Comparison of ENCODE assay signal across 2 cellular contexts in the genomic region with DNA sequence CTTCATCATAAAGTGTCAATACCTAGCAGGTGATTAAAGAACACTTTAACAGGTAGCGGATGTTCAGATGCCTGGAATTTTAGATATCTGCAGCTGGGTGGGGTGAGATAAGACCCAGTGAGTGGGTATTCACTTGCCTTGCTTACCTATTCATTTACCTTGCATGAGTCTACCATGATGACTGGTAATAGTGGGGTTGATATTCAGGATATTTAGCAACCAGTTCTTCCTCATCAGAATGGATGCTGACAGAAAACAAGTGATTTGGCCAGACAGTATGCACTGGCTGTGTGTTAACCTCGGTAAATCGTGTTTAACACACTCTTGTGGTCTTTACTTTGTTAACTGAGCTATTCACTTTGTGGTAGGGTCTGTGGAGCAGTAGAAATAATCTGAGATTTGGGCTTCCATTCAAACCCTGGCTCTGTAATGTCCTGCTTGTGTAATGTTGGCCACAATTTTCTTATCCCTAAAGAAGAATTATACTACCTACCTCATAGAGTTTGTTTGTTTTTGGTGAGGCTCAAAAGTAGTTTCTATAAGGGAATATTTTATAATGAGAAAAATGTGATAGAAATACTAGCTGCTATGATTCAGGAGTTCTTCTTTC.
TF ChIP-seq lines count a peak whose summit lies in the region.

No MANE protein-coding gene starts in this region.

TF ChIP-seq in SK-N-SH, 30 proteins besides CTCF, POLR2A, EP300 and RAD21 (continued from another document):
- TF ChIP-seq, protein P1, sequence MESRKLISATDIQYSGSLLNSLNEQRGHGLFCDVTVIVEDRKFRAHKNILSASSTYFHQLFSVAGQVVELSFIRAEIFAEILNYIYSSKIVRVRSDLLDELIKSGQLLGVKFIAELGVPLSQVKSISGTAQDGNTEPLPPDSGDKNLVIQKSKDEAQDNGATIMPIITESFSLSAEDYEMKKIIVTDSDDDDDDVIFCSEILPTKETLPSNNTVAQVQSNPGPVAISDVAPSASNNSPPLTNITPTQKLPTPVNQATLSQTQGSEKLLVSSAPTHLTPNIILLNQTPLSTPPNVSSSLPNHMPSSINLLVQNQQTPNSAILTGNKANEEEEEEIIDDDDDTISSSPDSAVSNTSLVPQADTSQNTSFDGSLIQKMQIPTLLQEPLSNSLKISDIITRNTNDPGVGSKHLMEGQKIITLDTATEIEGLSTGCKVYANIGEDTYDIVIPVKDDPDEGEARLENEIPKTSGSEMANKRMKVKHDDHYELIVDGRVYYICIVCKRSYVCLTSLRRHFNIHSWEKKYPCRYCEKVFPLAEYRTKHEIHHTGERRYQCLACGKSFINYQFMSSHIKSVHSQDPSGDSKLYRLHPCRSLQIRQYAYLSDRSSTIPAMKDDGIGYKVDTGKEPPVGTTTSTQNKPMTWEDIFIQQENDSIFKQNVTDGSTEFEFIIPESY (IDR thresholded peaks at IDR 0.05; ENCODE audit: borderline replicate concordance, low read depth) = no peak
- TF ChIP-seq RXRA (IDR thresholded peaks at IDR 0.05; ENCODE audit: borderline replicate concordance, low read depth) (no peak), FOXJ3 (CRISPR knock-in tag; IDR thresholded peaks at IDR 0.05) (no peak), ELF1 (IDR thresholded peaks at IDR 0.05) (no peak), RFX5 (IDR thresholded peaks at IDR 0.05; ENCODE audit: low read length) (no peak), YY1 (IDR thresholded peaks at IDR 0.05; ENCODE audit: low read depth) (no peak), CHD2 (IDR thresholded peaks at IDR 0.05; ENCODE audit: low read length, partially characterized antibody) (no peak), TCF12 (IDR thresholded peaks at IDR 0.05) (no peak)
- TF ChIP-seq, protein P2, sequence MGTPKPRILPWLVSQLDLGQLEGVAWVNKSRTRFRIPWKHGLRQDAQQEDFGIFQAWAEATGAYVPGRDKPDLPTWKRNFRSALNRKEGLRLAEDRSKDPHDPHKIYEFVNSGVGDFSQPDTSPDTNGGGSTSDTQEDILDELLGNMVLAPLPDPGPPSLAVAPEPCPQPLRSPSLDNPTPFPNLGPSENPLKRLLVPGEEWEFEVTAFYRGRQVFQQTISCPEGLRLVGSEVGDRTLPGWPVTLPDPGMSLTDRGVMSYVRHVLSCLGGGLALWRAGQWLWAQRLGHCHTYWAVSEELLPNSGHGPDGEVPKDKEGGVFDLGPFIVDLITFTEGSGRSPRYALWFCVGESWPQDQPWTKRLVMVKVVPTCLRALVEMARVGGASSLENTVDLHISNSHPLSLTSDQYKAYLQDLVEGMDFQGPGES (IDR thresholded peaks at IDR 0.05; ENCODE audit: low read depth, low read length) = no peak

TF ChIP-seq in SK-N-SH treated with all-trans-retinoic acid at 6 μM for 48 hours, 23 proteins besides CTCF, POLR2A, EP300 and RAD21 (continued from another document):
- TF ChIP-seq, protein P3, sequence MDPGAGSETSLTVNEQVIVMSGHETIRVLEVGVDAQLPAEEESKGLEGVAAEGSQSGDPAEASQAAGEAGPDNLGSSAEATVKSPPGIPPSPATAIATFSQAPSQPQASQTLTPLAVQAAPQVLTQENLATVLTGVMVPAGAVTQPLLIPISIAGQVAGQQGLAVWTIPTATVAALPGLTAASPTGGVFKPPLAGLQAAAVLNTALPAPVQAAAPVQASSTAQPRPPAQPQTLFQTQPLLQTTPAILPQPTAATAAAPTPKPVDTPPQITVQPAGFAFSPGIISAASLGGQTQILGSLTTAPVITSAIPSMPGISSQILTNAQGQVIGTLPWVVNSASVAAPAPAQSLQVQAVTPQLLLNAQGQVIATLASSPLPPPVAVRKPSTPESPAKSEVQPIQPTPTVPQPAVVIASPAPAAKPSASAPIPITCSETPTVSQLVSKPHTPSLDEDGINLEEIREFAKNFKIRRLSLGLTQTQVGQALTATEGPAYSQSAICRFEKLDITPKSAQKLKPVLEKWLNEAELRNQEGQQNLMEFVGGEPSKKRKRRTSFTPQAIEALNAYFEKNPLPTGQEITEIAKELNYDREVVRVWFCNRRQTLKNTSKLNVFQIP (CRISPR knock-in tag; IDR thresholded peaks at IDR 0.05; ENCODE audit: borderline replicate concordance, low read depth) = no peak
- TF ChIP-seq, protein P4, sequence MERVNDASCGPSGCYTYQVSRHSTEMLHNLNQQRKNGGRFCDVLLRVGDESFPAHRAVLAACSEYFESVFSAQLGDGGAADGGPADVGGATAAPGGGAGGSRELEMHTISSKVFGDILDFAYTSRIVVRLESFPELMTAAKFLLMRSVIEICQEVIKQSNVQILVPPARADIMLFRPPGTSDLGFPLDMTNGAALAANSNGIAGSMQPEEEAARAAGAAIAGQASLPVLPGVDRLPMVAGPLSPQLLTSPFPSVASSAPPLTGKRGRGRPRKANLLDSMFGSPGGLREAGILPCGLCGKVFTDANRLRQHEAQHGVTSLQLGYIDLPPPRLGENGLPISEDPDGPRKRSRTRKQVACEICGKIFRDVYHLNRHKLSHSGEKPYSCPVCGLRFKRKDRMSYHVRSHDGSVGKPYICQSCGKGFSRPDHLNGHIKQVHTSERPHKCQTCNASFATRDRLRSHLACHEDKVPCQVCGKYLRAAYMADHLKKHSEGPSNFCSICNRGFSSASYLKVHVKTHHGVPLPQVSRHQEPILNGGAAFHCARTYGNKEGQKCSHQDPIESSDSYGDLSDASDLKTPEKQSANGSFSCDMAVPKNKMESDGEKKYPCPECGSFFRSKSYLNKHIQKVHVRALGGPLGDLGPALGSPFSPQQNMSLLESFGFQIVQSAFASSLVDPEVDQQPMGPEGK (CRISPR knock-in tag; IDR thresholded peaks at IDR 0.05; ENCODE audit: borderline replicate concordance) = no peak
- TF ChIP-seq, protein P5, sequence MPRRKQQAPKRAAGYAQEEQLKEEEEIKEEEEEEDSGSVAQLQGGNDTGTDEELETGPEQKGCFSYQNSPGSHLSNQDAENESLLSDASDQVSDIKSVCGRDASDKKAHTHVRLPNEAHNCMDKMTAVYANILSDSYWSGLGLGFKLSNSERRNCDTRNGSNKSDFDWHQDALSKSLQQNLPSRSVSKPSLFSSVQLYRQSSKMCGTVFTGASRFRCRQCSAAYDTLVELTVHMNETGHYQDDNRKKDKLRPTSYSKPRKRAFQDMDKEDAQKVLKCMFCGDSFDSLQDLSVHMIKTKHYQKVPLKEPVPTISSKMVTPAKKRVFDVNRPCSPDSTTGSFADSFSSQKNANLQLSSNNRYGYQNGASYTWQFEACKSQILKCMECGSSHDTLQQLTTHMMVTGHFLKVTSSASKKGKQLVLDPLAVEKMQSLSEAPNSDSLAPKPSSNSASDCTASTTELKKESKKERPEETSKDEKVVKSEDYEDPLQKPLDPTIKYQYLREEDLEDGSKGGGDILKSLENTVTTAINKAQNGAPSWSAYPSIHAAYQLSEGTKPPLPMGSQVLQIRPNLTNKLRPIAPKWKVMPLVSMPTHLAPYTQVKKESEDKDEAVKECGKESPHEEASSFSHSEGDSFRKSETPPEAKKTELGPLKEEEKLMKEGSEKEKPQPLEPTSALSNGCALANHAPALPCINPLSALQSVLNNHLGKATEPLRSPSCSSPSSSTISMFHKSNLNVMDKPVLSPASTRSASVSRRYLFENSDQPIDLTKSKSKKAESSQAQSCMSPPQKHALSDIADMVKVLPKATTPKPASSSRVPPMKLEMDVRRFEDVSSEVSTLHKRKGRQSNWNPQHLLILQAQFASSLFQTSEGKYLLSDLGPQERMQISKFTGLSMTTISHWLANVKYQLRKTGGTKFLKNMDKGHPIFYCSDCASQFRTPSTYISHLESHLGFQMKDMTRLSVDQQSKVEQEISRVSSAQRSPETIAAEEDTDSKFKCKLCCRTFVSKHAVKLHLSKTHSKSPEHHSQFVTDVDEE (CRISPR knock-in tag; IDR thresholded peaks at IDR 0.05) = no peak
- no peak for TF ChIP-seq TCF4 (CRISPR knock-in tag; IDR thresholded peaks at IDR 0.05; ENCODE audit: borderline replicate concordance)
TF ChIP-seq in SK-N-SH treated with all-trans-retinoic acid at 6 μM for 48 hours: peak in this region for 0.
